8 cellular contexts compared by ENCODE assay signal in genomic region chr4:39697740-39698423, GRCh38. TPM values are rescaled to one million over a fixed set of nuclear protein-coding genes. Genes with fewer than 3 reads are reported as not detected.
A peak's percentile ranks its signal among the peaks of the same experiment; 100 is the strongest.
DNase-seq lines count a peak whose midpoint lies in the region; ATAC-seq, FAIRE-seq and TF ChIP-seq lines count a peak whose summit lies in the region.

A gene with protein sequence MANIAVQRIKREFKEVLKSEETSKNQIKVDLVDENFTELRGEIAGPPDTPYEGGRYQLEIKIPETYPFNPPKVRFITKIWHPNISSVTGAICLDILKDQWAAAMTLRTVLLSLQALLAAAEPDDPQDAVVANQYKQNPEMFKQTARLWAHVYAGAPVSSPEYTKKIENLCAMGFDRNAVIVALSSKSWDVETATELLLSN (plus strand): TSS chr4:39698136. CDS start chr4:39698328, 192 bp downstream.

- ATAC-seq in GM18909 (IDR thresholded peaks at IDR 0.05; ENCODE audit: poor library complexity, unreplicated experiment) = peak; percentile 83
- ATAC-seq in HG03159 (IDR thresholded peaks at IDR 0.05; ENCODE audit: unreplicated experiment) = peak; percentile 83
- ATAC-seq in activated CD4-positive, CD25-positive, alpha-beta regulatory T cell treated with anti-CD3 and anti-CD28 coated beads, Interleukin-2, amount 50 U/mL, for 24 hours = peak; percentile 82 to 83
- ATAC-seq in central memory CD8-positive, alpha-beta T cell (replicated peaks; ENCODE audit: extremely low read depth, poor library complexity, severe bottlenecking) = peak; percentile 83

- H3K4me3 Mint-ChIP-seq in central memory CD8-positive, alpha-beta T cell = peak within 1 kb of the TSS; percentile 100

- peak within 1 kb of the TSS; percentile 97 for H3K4me3 ChIP-seq in AG04449 (ENCODE audit: low read depth, low read length)
- H3K4me3 ChIP-seq in keratinocyte (ENCODE audit: control insufficient read depth in 2 of 3, extremely low read depth in 1 of 3, insufficient read depth in 2 of 3, low read depth in 1 of 3, low read length in 3 of 3) = peak within 1 kb of the TSS; percentile 80 to 89 (median 83)

- CTCF ChIA-PET in AG04449 (lab: Yijun Ruan, JAX) = interaction anchor here (0.8 to 5.7 kb wide), 3 partner anchors 10 to 281 kb away, joined by 3 to 35 read pairs (median 30); no protein-coding TSS in a partner anchor

- POLR2A ChIA-PET in AG04449 (lab: Yijun Ruan, JAX) = interaction anchor here (0.5 to 2.1 kb wide), 9 partner anchors 9 to 358 kb away, joined by 3 to 14 read pairs (median 3); partner anchors contain the start of genes LIAS, N4BP2, RPL9 and SMIM14

- no peaks in the 10 kb centered on the region for H3K27me3 ChIP-seq in keratinocyte (ENCODE audit: control insufficient read depth, extremely low read depth, insufficient read depth, low read length)

- peaks cover 2% of the 10 kb centered on the region for H3K9me1 ChIP-seq in keratinocyte (ENCODE audit: control insufficient read depth, extremely low read depth, insufficient read depth, low read length)

- H3K27ac Mint-ChIP-seq in central memory CD8-positive, alpha-beta T cell (ENCODE audit: low read depth) = peak within 1 kb of the TSS; percentile 98

- peaks cover 17% of the 10 kb centered on the region for H3K4me1 ChIP-seq in keratinocyte (ENCODE audit: control insufficient read depth, extremely low read depth, insufficient read depth, low read length)

- H3K9me3 ChIP-seq in keratinocyte (ENCODE audit: control insufficient read depth, low read depth, low read length) = no peaks in the 10 kb centered on the region

- H3K79me2 ChIP-seq in keratinocyte (ENCODE audit: control insufficient read depth, insufficient read depth, low read length) = peaks cover 49% of the 10 kb centered on the region

- no peak for FAIRE-seq in keratinocyte (lab: Jason Lieb, UNC)

- no peaks in the 10 kb centered on the region for H3K9me3 Mint-ChIP-seq in central memory CD8-positive, alpha-beta T cell

- H3K36me3 Mint-ChIP-seq in central memory CD8-positive, alpha-beta T cell (ENCODE audit: insufficient read depth) = peaks cover 28% of the 10 kb centered on the region

- TF ChIP-seq CTCF in AG04449 (IDR thresholded peaks at IDR 0.05; ENCODE audit: insufficient read depth, low read length, missing control alignments) (no peak), keratinocyte (optimal IDR thresholded peaks at IDR 0.05 in 1 of 3, IDR thresholded peaks at IDR 0.05 in 1 of 3, conservative IDR thresholded peaks at IDR 0.05 in 1 of 3; ENCODE audit: extremely low read depth in 1 of 3, insufficient read depth in 2 of 3, low read length in 3 of 3) (no peak)

- peak within 1 kb of the TSS; percentile 96 for H3K4me2 ChIP-seq in keratinocyte (ENCODE audit: control insufficient read depth, extremely low read depth, insufficient read depth, low read depth, low read length)

- H4K20me1 ChIP-seq in keratinocyte (ENCODE audit: control insufficient read depth, extremely low read depth, insufficient read depth, low read length) = peaks cover 4% of the 10 kb centered on the region

- peaks cover 52% of the 10 kb centered on the region for H3K4me1 Mint-ChIP-seq in central memory CD8-positive, alpha-beta T cell

- dilution Hi-C loops in keratinocyte (cut with MboI; ENCODE audit: extremely low pct_ligation_motif_present, low sequenced_read_pairs) = no loop called here

- H2AFZ ChIP-seq in keratinocyte (ENCODE audit: control insufficient read depth, low read length) = peak within 1 kb of the TSS; percentile 97

- H3K36me3 ChIP-seq in keratinocyte (ENCODE audit: control insufficient read depth in 2 of 2, extremely low read depth in 1 of 2, insufficient read depth in 2 of 2, low read length in 2 of 2) = peaks cover 0 to 6% of the 10 kb centered on the region in 2 experiments

- H3K9ac ChIP-seq in keratinocyte (ENCODE audit: control insufficient read depth, extremely low read depth, insufficient read depth, low read length) = peak within 1 kb of the TSS; percentile 98

- H3K27ac ChIP-seq in keratinocyte (ENCODE audit: control insufficient read depth, insufficient read depth, low read length) = peak within 1 kb of the TSS; percentile 93

- DNase-seq in AG04449 (ENCODE audit: low read depth, low spot score) (no peak), NCI-H2227 treated with DMSO at 0.1 percent for 48 hours (lab: John Stamatoyannopoulos, UW) (peak; percentile 68), keratinocyte (ENCODE audit: low read depth, low spot score) (peak; percentile 15)
- DNase-seq in central memory CD8-positive, alpha-beta T cell (ENCODE audit: low spot score in 2 of 2) = peak; percentile 80 to 81
- peak; percentile 83 for DNase-seq in stimulated activated CD4-positive, alpha-beta T cell treated with anti-CD3 and anti-CD28 coated beads, Interleukin-15, amount 100 ng/mL, for 1 hour (ENCODE audit: low read depth in 1 of 2, low spot score in 1 of 2)

- H3K27me3 Mint-ChIP-seq in central memory CD8-positive, alpha-beta T cell = no peaks in the 10 kb centered on the region

RNA-seq across cellular contexts. Expression of the gene that starts here (rescaled TPM):
- 97.4 to 163 TPM (median 122 TPM) in 3 replicates for polyA plus RNA-seq in keratinocyte
- 79.0 TPM for polyA plus RNA-seq in keratinocyte (2011; ENCODE audit: low read depth)
- 86.1 and 166 TPM in 2 replicates for polyA plus RNA-seq in keratinocyte (2011; cell fraction: cytosol; rRNA removed)
- polyA plus RNA-seq in keratinocyte (2011; cell fraction: nucleus; rRNA removed) = 56.2 and 91.1 TPM in 2 replicates
- 132 and 162 TPM in 2 replicates for polyA plus RNA-seq in keratinocyte (2012; ENCODE audit: low replicate concordance)
- 25.7 to 53.4 TPM (median 26.9 TPM) in 3 replicates for polyA minus RNA-seq in keratinocyte
- 26.5 TPM for polyA minus RNA-seq in keratinocyte (2011; cell fraction: cytosol; rRNA and poly(A)+ RNA removed)
- 10.4 and 22.0 TPM in 2 replicates for polyA minus RNA-seq in keratinocyte (2011; cell fraction: nucleus; rRNA and poly(A)+ RNA removed)
